Comparison of ENCODE assay signal across 11 cellular contexts in genomic region chr9:88777498-88778312, GRCh38.
DNase-seq lines count a peak whose midpoint lies in the region; ATAC-seq, FAIRE-seq and TF ChIP-seq lines count a peak whose summit lies in the region.
"Had no signal": no experiment of that assay in that cellular context is flagged by ENCODE, and none has a peak within 500 bp of the region (broad histone marks: within the 10 kb centered on the region; RNA-seq: fewer than 3 reads in every experiment).

No MANE protein-coding gene starts in this region.

- ATAC-seq in A549 (no peak), left lobe of liver (peak; percentile 74), T-cell (replicated peaks in 1 of 4) (no peak), GM21737 (IDR thresholded peaks at IDR 0.05; ENCODE audit: unreplicated experiment) (no peak), GM18867 (IDR thresholded peaks at IDR 0.05; ENCODE audit: unreplicated experiment) (no peak)

- no peak for TF ChIP-seq RAD21 in A549 (conservative IDR thresholded peaks at IDR 0.05 in 1 of 2, IDR thresholded peaks at IDR 0.05 in 1 of 2)

- H3K9me3 ChIP-seq in A549 (no peaks in the 10 kb centered on the region), Karpas-422 (ENCODE audit: low read length) (no peaks in the 10 kb centered on the region), GM23248 (ENCODE audit: low read depth) (no peaks in the 10 kb centered on the region)

- no peak for FAIRE-seq in A549 (lab: Jason Lieb, UNC)

- H3K4me1 ChIP-seq in A549: peaks cover 75% of the 10 kb centered on the region
- H3K4me1 ChIP-seq in Karpas-422 (ENCODE audit: low read length): peaks cover 10% of the 10 kb centered on the region
- H3K4me1 ChIP-seq in GM23248 (ENCODE audit: insufficient read depth): peaks cover 61% of the 10 kb centered on the region

- 91% methylated on average over 11 of the region's 12 CpGs for WGBS in A549 (ENCODE audit: missing lambda C conversion rate)
- 93 to 95% methylated on average over 12 of the region's 12 CpGs for WGBS in GM23248 (ENCODE audit: low coverage in 1 of 2, low lambda C conversion rate in 2 of 2, missing lambda C conversion rate in 2 of 2), 2 experiments

- H4K20me1 ChIP-seq in Karpas-422 (ENCODE audit: insufficient read depth, low read depth, low read length): no peaks in the 10 kb centered on the region
- no peaks in the 10 kb centered on the region for H4K20me1 ChIP-seq in GM23248 (ENCODE audit: insufficient read depth)

- H3K27ac Mint-ChIP-seq in T-cell: no peak overlapping the region
- H3K27ac Mint-ChIP-seq: activated naive CD4-positive, alpha-beta T cell treated with anti-CD3 and anti-CD28 coated beads, Interleukin-2, amount 10 ng/mL, durations not matched to agents 7 days and 5 days; CD4-positive, alpha-beta memory T cell had no signal

- H3K9ac ChIP-seq in Karpas-422 (ENCODE audit: low read length): no peak overlapping the region
- no peak overlapping the region for H3K9ac ChIP-seq in GM23248

- CTCF ChIA-PET in A549 (lab: Yijun Ruan, JAX): interaction anchor here (1.4 kb wide), 2 partner anchors 10 to 14 kb away, joined by 3 to 4 read pairs; no protein-coding TSS in a partner anchor
- CTCF ChIA-PET in T-cell (lab: Charles Lee): no interaction called here

- no peak overlapping the region for H3K4me3 Mint-ChIP-seq in T-cell
- H3K4me3 Mint-ChIP-seq: activated naive CD4-positive, alpha-beta T cell treated with anti-CD3 and anti-CD28 coated beads, Interleukin-2, amount 10 ng/mL, durations not matched to agents 7 days and 5 days; CD4-positive, alpha-beta memory T cell had no signal

- peaks cover 3 to 5% (median 4%) of the 10 kb centered on the region in 3 donors for H3K4me1 Mint-ChIP-seq in T-cell

- no peaks in the 10 kb centered on the region for H3K9me3 Mint-ChIP-seq in T-cell
- H3K9me3 Mint-ChIP-seq: activated naive CD4-positive, alpha-beta T cell treated with anti-CD3 and anti-CD28 coated beads, Interleukin-2, amount 10 ng/mL, durations not matched to agents 7 days and 5 days; CD4-positive, alpha-beta memory T cell had no signal

- peaks cover 19 to 26% of the 10 kb centered on the region in 2 donors for H3K27me3 Mint-ChIP-seq in T-cell

- in situ Hi-C loops in astrocyte of the spinal cord (cut with HindIII; ENCODE audit: low sequenced_read_pairs) (no loop called here), GM23248 (cut with MboI) (no loop called here)

- TF ChIP-seq POLR2A in A549 (IDR thresholded peaks at IDR 0.05; ENCODE audit: low read length): no peak

- TF ChIP-seq CTCF in A549 (IDR thresholded peaks at IDR 0.05) (no peak), astrocyte of the spinal cord (IDR thresholded peaks at IDR 0.05; ENCODE audit: low read depth, low read length) (no peak)

- peaks cover 41% of the 10 kb centered on the region for H3F3A ChIP-seq in GM23248 (ENCODE audit: insufficient read depth)

- H3K4me3 ChIP-seq in A549 (no peak overlapping the region), Karpas-422 (ENCODE audit: low read length) (no peak overlapping the region), astrocyte of the spinal cord (ENCODE audit: low read depth, low read length) (no peak overlapping the region), GM23248 (no peak overlapping the region)

- DNase-seq in A549 (ENCODE audit: low read depth in 1 of 2, low spot score in 1 of 2) (no peak), Karpas-422 (peak; percentile 49), astrocyte of the spinal cord (ENCODE audit: low read depth, low spot score) (peak; percentile 84), left lobe of liver (ENCODE audit: low spot score) (no peak), T-cell (no peak), GM23248 (no peak)
- DNase-seq: activated naive CD4-positive, alpha-beta T cell treated with anti-CD3 and anti-CD28 coated beads, Interleukin-2, amount 10 ng/mL, durations not matched to agents 7 days and 5 days; CD4-positive, alpha-beta memory T cell; NCI-H146 had no signal

- H3K27me3 ChIP-seq in Karpas-422 (ENCODE audit: low read length) (no peaks in the 10 kb centered on the region), GM23248 (replicated peaks; ENCODE audit: insufficient read depth) (no peaks in the 10 kb centered on the region)

- H2AFZ ChIP-seq in Karpas-422 (ENCODE audit: low read length) (no peak overlapping the region), GM23248 (no peak overlapping the region)

- no peaks in the 10 kb centered on the region for H3K9me2 ChIP-seq in Karpas-422 (replicated peaks; ENCODE audit: insufficient read depth, low read length)
- H3K9me2 ChIP-seq in GM23248 (ENCODE audit: insufficient read depth): no peaks in the 10 kb centered on the region

- H3K79me2 ChIP-seq in Karpas-422 (ENCODE audit: low read length): no peaks in the 10 kb centered on the region
- no peaks in the 10 kb centered on the region for H3K79me2 ChIP-seq in GM23248 (ENCODE audit: insufficient read depth)

- H3K36me3 ChIP-seq in Karpas-422 (ENCODE audit: insufficient read depth, low read length) (no peaks in the 10 kb centered on the region), GM23248 (ENCODE audit: low read depth) (no peaks in the 10 kb centered on the region)

- H3K4me2 ChIP-seq in A549: peak overlapping the region; percentile 77
- H3K4me2 ChIP-seq in Karpas-422 (ENCODE audit: low read depth, low read length, poor library complexity, severe bottlenecking): no peak overlapping the region
- H3K4me2 ChIP-seq in GM23248 (ENCODE audit: unreplicated experiment): no peak overlapping the region

- POLR2A ChIA-PET in A549 (lab: Yijun Ruan, JAX) (interaction anchor here (0.7 kb wide), 1 partner anchor 214 kb away, joined by 3 read pairs; the partner anchor contains the start of gene S1PR3), T-cell (lab: Charles Lee) (no interaction called here)

- H3K27ac ChIP-seq in A549 (peak overlapping the region; percentile 96 to 99), Karpas-422 (ENCODE audit: low read length) (no peak overlapping the region), GM23248 (no peak overlapping the region)

- TF ChIP-seq EP300 in A549 (IDR thresholded peaks at IDR 0.05): no peak

- no peaks in the 10 kb centered on the region for H3K36me3 Mint-ChIP-seq in T-cell
- H3K36me3 Mint-ChIP-seq: activated naive CD4-positive, alpha-beta T cell treated with anti-CD3 and anti-CD28 coated beads, Interleukin-2, amount 10 ng/mL, durations not matched to agents 7 days and 5 days; CD4-positive, alpha-beta memory T cell had no signal

TF ChIP-seq in A549, 52 proteins besides CTCF, POLR2A, EP300 and RAD21:
- TF ChIP-seq HEYL (CRISPR knock-in tag; IDR thresholded peaks at IDR 0.05) (no peak), REST (IDR thresholded peaks at IDR 0.05) (no peak), ZC3H11A (IDR thresholded peaks at IDR 0.05) (no peak), FOSB (CRISPR knock-in tag; IDR thresholded peaks at IDR 0.05) (no peak), RCOR1 (IDR thresholded peaks at IDR 0.05; ENCODE audit: low read depth, low read length) (no peak), RFX5 (IDR thresholded peaks at IDR 0.05) (no peak), CBX2 (IDR thresholded peaks at IDR 0.05; ENCODE audit: borderline replicate concordance, low read depth) (no peak), CHD4 (IDR thresholded peaks at IDR 0.05; ENCODE audit: borderline replicate concordance) (no peak), HMGXB4 (CRISPR knock-in tag; IDR thresholded peaks at IDR 0.05; ENCODE audit: borderline replicate concordance) (no peak), NR3C1 (IDR thresholded peaks at IDR 0.05) (no peak), ZFP36 (IDR thresholded peaks at IDR 0.05; ENCODE audit: borderline replicate concordance, partially characterized antibody) (no peak), ESRRA (IDR thresholded peaks at IDR 0.05; ENCODE audit: borderline replicate concordance, low read length) (no peak)

Comparison
In these comparisons a context has a peak if more than half of its experiments do, and no peak if none do; other contexts are left out.
1. DNase-seq: peak in Karpas-422 (single experiment) and astrocyte of the spinal cord (single experiment); none in A549 (0 of 2), left lobe of liver (single experiment), T-cell (0 of 34) and GM23248 (single experiment).
2. H3K27ac ChIP-seq: peak in A549 (2 of 2); none in Karpas-422 (single experiment) and GM23248 (single experiment).